Comparison of ENCODE assay signal across 8 cellular contexts in the genomic region with DNA sequence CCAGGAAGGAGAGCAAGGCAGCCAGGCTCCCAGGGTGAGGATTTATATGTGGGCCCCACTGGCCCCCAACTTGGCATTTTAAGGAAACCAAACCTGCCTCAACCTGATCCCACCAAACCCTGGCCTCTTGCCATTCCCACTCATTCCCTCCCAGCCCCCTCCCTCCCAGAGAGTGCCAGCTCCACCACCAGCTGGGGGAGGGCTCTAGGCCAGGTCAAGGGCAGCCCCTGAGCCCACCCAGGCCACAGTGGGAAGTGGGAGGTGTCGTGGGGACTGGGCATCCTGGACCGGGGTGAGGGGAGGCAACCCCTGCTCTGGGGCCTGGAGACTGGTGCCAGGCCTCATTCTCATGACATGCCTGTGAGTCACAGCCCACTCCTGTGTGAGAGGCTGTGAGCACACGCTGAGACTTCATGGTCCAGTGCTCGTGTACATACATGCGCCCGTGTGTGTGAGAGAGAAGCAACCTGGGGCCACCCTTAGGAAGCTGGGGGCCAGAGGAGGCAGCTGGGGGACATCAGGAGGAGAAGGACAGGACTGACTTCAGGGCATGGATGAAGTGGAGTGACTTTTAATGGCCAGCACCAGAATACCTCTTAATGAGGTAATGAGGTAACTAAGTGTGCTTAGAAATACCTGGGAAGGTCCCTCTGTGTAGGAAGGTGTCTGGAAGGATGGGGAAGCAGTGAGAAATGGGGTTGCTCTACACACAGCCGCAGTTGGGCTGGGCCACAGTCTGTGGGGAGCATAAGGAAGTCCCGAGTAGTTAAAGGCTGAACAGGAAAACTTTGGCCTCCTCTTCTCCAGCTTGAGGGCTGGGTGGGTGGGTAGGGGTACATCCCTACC. TPM values are rescaled to one million over a fixed set of nuclear protein-coding genes. Genes with fewer than 3 reads are reported as not detected.
DNase-seq lines count a peak whose midpoint lies in the region; ATAC-seq, FAIRE-seq and TF ChIP-seq lines count a peak whose summit lies in the region.

A gene (minus strand): TSS at position 316 of the 846 bp plus-strand sequence. CDS start 1,967 bp downstream, outside the sequence.

- no peaks in the 10 kb centered on the region for H3K79me2 ChIP-seq in astrocyte (ENCODE audit: insufficient read depth, low read length)

- no peaks in the 10 kb centered on the region for H3K27me3 ChIP-seq in astrocyte (ENCODE audit: insufficient read depth, low read length)

- H3K4me1 ChIP-seq in astrocyte (ENCODE audit: insufficient read depth, low read length), result peaks cover 38% of the 10 kb centered on the region

- DNase-seq in EH (ENCODE audit: low read depth), result peak; percentile 96
- DNase-seq in SK-MEL-5 (ENCODE audit: low read depth, low spot score), result peak; percentile 54
- DNase-seq in astrocyte (ENCODE audit: low read depth), result peak; percentile 93
- DNase-seq in iris pigment epithelial cell (ENCODE audit: low read depth), result peak; percentile 95
- DNase-seq in stimulated activated CD4-positive, alpha-beta T cell treated with anti-CD3 and anti-CD28 coated beads, Interleukin-12 subunit alpha, Interleukin-12 subunit beta, amount 100 ng/mL, for 4 hours, result peak; percentile 51
- no peak for DNase-seq in COR-L47 (lab: John Stamatoyannopoulos, UW)

- peak within 1 kb of the TSS; percentile 75 for H3K4me3 Mint-ChIP-seq in astrocyte (ENCODE audit: unreplicated experiment)

- H3K9me3 Mint-ChIP-seq in astrocyte (ENCODE audit: unreplicated experiment), result no peaks in the 10 kb centered on the region

- H3K27ac ChIP-seq in astrocyte (ENCODE audit: low read depth, low read length), result peak within 1 kb of the TSS; percentile 100

- H3K4me1 Mint-ChIP-seq in astrocyte (ENCODE audit: low read depth, unreplicated experiment), result peaks cover 30% of the 10 kb centered on the region

- peak within 1 kb of the TSS; percentile 100 for H3K27ac Mint-ChIP-seq in astrocyte (ENCODE audit: unreplicated experiment)

- no peak for FAIRE-seq in astrocyte (lab: Jason Lieb, UNC)

- in situ Hi-C loops in SK-MEL-5 (cut with HindIII; ENCODE audit: low pct_unique_long_range_greater_than_20kb, low sequenced_read_pairs), result no loop called here

- TF ChIP-seq CTCF in astrocyte (IDR thresholded peaks at IDR 0.05; ENCODE audit: insufficient read depth, low read depth, low read length), result no peak

- peak within 1 kb of the TSS; percentile 64 for H2AFZ ChIP-seq in astrocyte (ENCODE audit: low read depth, low read length)

- no peaks in the 10 kb centered on the region for H4K20me1 ChIP-seq in astrocyte (ENCODE audit: insufficient read depth, low read length)

- H3K36me3 ChIP-seq in astrocyte (ENCODE audit: insufficient read depth, low read length), result no peaks in the 10 kb centered on the region

- ATAC-seq in HG03558 (IDR thresholded peaks at IDR 0.05; ENCODE audit: extremely low read depth, unreplicated experiment), result peak; percentile 45
- no peak for ATAC-seq in HG03108 (IDR thresholded peaks at IDR 0.05; ENCODE audit: unreplicated experiment)

- peak within 1 kb of the TSS; percentile 74 for H3K4me2 ChIP-seq in astrocyte (ENCODE audit: low read length)

- H3K9ac ChIP-seq in astrocyte (ENCODE audit: low read length), result peak within 1 kb of the TSS; percentile 94

- no peaks in the 10 kb centered on the region for H3K36me3 Mint-ChIP-seq in astrocyte (ENCODE audit: low read depth, unreplicated experiment)

- no peaks in the 10 kb centered on the region for H3K27me3 Mint-ChIP-seq in astrocyte (ENCODE audit: low read depth, unreplicated experiment)

- H3K9me3 ChIP-seq in astrocyte (ENCODE audit: insufficient read depth, low read depth, low read length), result no peaks in the 10 kb centered on the region

- peak within 1 kb of the TSS; percentile 21 for H3K4me3 ChIP-seq in astrocyte (ENCODE audit: insufficient read depth, low read depth, low read length)

RNA-seq across cellular contexts. Expression of the gene that starts here (rescaled TPM):
- 0.24 and 2.2 TPM in 2 replicates for total RNA-seq in SK-MEL-5 (2014; rRNA removed; shearing (Covaris generic))
- 1.2 and 1.5 TPM in 2 replicates for polyA plus RNA-seq in SK-MEL-5 (2015; cell fraction: cytosol; rRNA removed)
- 0.28 and 1.6 TPM in 2 replicates for polyA plus RNA-seq in SK-MEL-5 (2015; cell fraction: nucleus; rRNA removed)
- total RNA-seq in astrocyte, result 3.0 and 3.8 TPM in 2 replicates
